Comparison of ENCODE assay signal across 8 cellular contexts in the genomic region with DNA sequence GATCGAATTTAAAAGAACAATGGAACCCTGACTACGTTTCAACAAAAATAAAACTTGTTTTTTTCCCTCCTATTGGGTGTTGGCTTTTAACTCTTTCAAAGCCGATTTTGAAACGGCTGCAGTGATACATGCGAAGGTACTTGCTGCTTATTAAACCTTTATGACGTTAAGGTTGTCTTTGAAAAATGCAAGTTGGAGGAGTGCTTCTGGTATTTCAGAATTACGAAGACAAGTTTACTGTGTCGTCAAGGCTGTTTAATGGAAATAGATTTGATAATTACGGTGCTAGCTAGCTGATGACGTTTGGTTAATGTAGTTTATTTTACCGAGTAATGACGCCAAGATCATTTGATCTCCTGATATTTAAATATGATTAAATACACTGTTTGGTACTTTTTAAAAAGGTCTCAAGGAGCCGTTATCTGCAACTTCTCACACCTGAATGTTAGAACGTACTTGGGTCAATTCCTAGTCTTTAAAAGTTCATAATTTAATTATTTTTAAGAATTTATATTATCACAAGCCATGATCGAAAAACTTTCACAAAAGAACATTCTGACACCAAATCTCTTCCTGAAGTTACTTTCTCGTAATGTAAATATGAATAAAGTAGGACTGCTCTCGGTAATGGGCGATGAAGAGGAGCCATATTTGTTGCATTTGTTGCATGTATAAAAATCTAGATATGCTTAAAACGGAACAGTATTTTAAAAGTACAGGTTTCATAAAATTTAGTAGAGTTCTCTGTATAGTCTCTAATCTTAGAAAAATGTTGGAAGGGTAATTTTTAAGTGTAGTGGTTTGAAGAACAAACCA. TPM values are rescaled to one million over a fixed set of nuclear protein-coding genes. Genes with fewer than 3 reads are reported as not detected.
DNase-seq lines count a peak whose midpoint lies in the region; ATAC-seq and TF ChIP-seq lines count a peak whose summit lies in the region.

No MANE protein-coding gene starts in this region.

- no peaks in the 10 kb centered on the region for H3K27me3 ChIP-seq in NT2/D1 (ENCODE audit: insufficient read depth, insufficient read length)
- H3K27me3 ChIP-seq in lower lobe of right lung (ENCODE audit: low read depth), result no peaks in the 10 kb centered on the region
- H3K27me3 ChIP-seq in upper lobe of right lung, result no peaks in the 10 kb centered on the region

- H3K4me1 ChIP-seq in NT2/D1 (ENCODE audit: insufficient read depth, insufficient read length) (no peaks in the 10 kb centered on the region), lower lobe of right lung (peaks cover 49% of the 10 kb centered on the region), upper lobe of right lung (peaks cover 46% of the 10 kb centered on the region)

- ATAC-seq in lower lobe of right lung, result no peak
- no peak for ATAC-seq in upper lobe of right lung
- ATAC-seq in HG02610 (IDR thresholded peaks at IDR 0.05; ENCODE audit: unreplicated experiment), result no peak

- TF ChIP-seq CTCF in cardiac fibroblast (IDR thresholded peaks at IDR 0.05; ENCODE audit: low read depth, low read length) (no peak), lower lobe of right lung (IDR thresholded peaks at IDR 0.05) (no peak), upper lobe of right lung (IDR thresholded peaks at IDR 0.05) (no peak)

- DNase-seq in SHP77 treated with DMSO at 0.1 percent for 48 hours (lab: John Stamatoyannopoulos, UW) (peak; percentile 23), SHP77 (lab: John Stamatoyannopoulos, UW) (no peak), NT2/D1 (ENCODE audit: low read depth, low spot score) (no peak), cardiac fibroblast (ENCODE audit: low read depth in 2 of 2) (peak; percentile 63 to 67), lower lobe of right lung (no peak), upper lobe of right lung (no peak), NCI-H2196 (lab: John Stamatoyannopoulos, UW; ENCODE audit: unreplicated experiment) (no peak)

- H3K4me3 ChIP-seq in NT2/D1 (ENCODE audit: insufficient read length, low read depth) (peak overlapping the region; percentile 65), cardiac fibroblast (replicated peaks in 1 of 2; ENCODE audit: low read depth in 2 of 2, low read length in 2 of 2) (peak overlapping the region; percentile 61 to 69), lower lobe of right lung (peak overlapping the region; percentile 70), upper lobe of right lung (peak overlapping the region; percentile 67)

- H3K27ac ChIP-seq in lower lobe of right lung, result peak overlapping the region; percentile 99
- H3K27ac ChIP-seq in upper lobe of right lung, result peak overlapping the region; percentile 99

- no peaks in the 10 kb centered on the region for H3K9me3 ChIP-seq in NT2/D1 (ENCODE audit: insufficient read depth, low read length)
- no peaks in the 10 kb centered on the region for H3K9me3 ChIP-seq in lower lobe of right lung
- no peaks in the 10 kb centered on the region for H3K9me3 ChIP-seq in upper lobe of right lung

- H3K9ac ChIP-seq in NT2/D1 (ENCODE audit: insufficient read length, low read depth), result peak overlapping the region; percentile 95

- H3K36me3 ChIP-seq in NT2/D1 (ENCODE audit: insufficient read depth, insufficient read length, low read length) (peaks cover 55% of the 10 kb centered on the region), lower lobe of right lung (peaks cover 36% of the 10 kb centered on the region), upper lobe of right lung (peaks cover 36% of the 10 kb centered on the region)

- intact Hi-C loops in lower lobe of right lung (cut with DNase I), result no loop called here
- intact Hi-C loops in upper lobe of right lung (cut with DNase I), result no loop called here

RNA-seq across cellular contexts. Expression of a gene that starts 16.3 kb away (rescaled TPM):
- total RNA-seq in lower lobe of right lung (158 TPM), upper lobe of right lung (161 TPM)

Comparison
In these comparisons a context has a peak if more than half of its experiments do, and no peak if none do; other contexts are left out.
1. DNase-seq: peak in SHP77 treated with DMSO at 0.1 percent for 48 hours (single experiment) and cardiac fibroblast (2 of 2); none in SHP77 (0 of 2), NT2/D1 (single experiment), lower lobe of right lung (single experiment), upper lobe of right lung (single experiment) and NCI-H2196 (single experiment).
2. Peak in every context shown above with its lines, with median percentiles within 50 percentile points of each other: H3K4me3 ChIP-seq.